Comparison of ENCODE assay signal across 21 cellular contexts in genomic region chr6:75550544-75551167, GRCh38. TPM values are rescaled to one million over a fixed set of nuclear protein-coding genes. Genes with fewer than 3 reads are reported as not detected.
DNase-seq lines count a peak whose midpoint lies in the region; ATAC-seq, FAIRE-seq and TF ChIP-seq lines count a peak whose summit lies in the region.
"Had no signal": no experiment of that assay in that cellular context is flagged by ENCODE, and none has a peak within 500 bp of the region (broad histone marks: within the 10 kb centered on the region; RNA-seq: fewer than 3 reads in every experiment).

No MANE protein-coding gene starts in this region.

- no peak overlapping the region for H4K8ac ChIP-seq in mesendoderm (ENCODE audit: low read depth, low read length)

- no peaks in the 10 kb centered on the region for H3K36me3 ChIP-seq in kidney (ENCODE audit: control insufficient read depth in 1 of 2, insufficient read depth in 2 of 2, low read length in 2 of 2)
- no peaks in the 10 kb centered on the region for H3K36me3 ChIP-seq in psoas muscle (ENCODE audit: insufficient read depth in 1 of 2, low read depth in 1 of 2)
- no peaks in the 10 kb centered on the region for H3K36me3 ChIP-seq in mesendoderm (ENCODE audit: control insufficient read depth, insufficient read depth, low read length)
- H3K36me3 ChIP-seq: left ventricle myocardium inferior, WERI-Rb-1 had no signal

- ATAC-seq in GM18499 (IDR thresholded peaks at IDR 0.05; ENCODE audit: insufficient read depth, unreplicated experiment), result peak; percentile 55
- ATAC-seq in GM21825 (IDR thresholded peaks at IDR 0.05; ENCODE audit: unreplicated experiment), result peak; percentile 41
- peak; percentile 40 for ATAC-seq in HG03469 (IDR thresholded peaks at IDR 0.05; ENCODE audit: unreplicated experiment)
- no peak for ATAC-seq in GM21526 (IDR thresholded peaks at IDR 0.05; ENCODE audit: low FRiP score, unreplicated experiment)
- no peak for ATAC-seq in psoas muscle
- ATAC-seq: activated CD8-positive, alpha-beta T cell treated with anti-CD3 and anti-CD28 coated beads for 36 hours; sciatic nerve had no signal

- H3K9me3 Mint-ChIP-seq in CD14-positive monocyte, result no peaks in the 10 kb centered on the region
- H3K9me3 Mint-ChIP-seq: activated CD8-positive, alpha-beta T cell treated with anti-CD3 and anti-CD28 coated beads for 36 hours; CD4-positive, alpha-beta memory T cell had no signal

- H3K18ac ChIP-seq in mesendoderm (ENCODE audit: low read length), result no peak overlapping the region

- H3K4ac ChIP-seq in mesendoderm (ENCODE audit: low read depth, low read length), result no peak overlapping the region

- no peaks in the 10 kb centered on the region for H3K9me3 ChIP-seq in kidney (ENCODE audit: control insufficient read depth in 1 of 2, low read length in 2 of 2)
- H3K9me3 ChIP-seq in psoas muscle, result no peaks in the 10 kb centered on the region
- H3K9me3 ChIP-seq: left ventricle myocardium inferior had no signal

- FAIRE-seq in kidney (lab: Jason Lieb, UNC), result peak; percentile 52
- FAIRE-seq: bronchial epithelial cell, HTR-8/SVneo had no signal

- H3K36me3 Mint-ChIP-seq in CD14-positive monocyte, result no peaks in the 10 kb centered on the region
- H3K36me3 Mint-ChIP-seq: CD4-positive, alpha-beta memory T cell had no signal

- no peak overlapping the region for H2BK120ac ChIP-seq in mesendoderm (ENCODE audit: low read depth, low read length)

- H3K4me1 Mint-ChIP-seq in CD14-positive monocyte, result no peaks in the 10 kb centered on the region

- H3K4me3 ChIP-seq in kidney (ENCODE audit: low read length in 2 of 2) (no peak overlapping the region), psoas muscle (no peak overlapping the region), mesendoderm (ENCODE audit: low read length) (no peak overlapping the region)
- H3K4me3 ChIP-seq: dorsolateral prefrontal cortex, left ventricle myocardium inferior had no signal

- no peak overlapping the region for H3K27ac ChIP-seq in kidney (ENCODE audit: low read depth in 2 of 2, low read length in 2 of 2)
- H3K27ac ChIP-seq in psoas muscle, result no peak overlapping the region
- H3K27ac ChIP-seq in mesendoderm (ENCODE audit: low read depth, low read length), result no peak overlapping the region
- H3K27ac ChIP-seq: dorsolateral prefrontal cortex, left ventricle myocardium inferior, WERI-Rb-1 had no signal

- no peak overlapping the region for H2AK5ac ChIP-seq in mesendoderm (ENCODE audit: low read length)

- DNase-seq in kidney (no peak), CD14-positive monocyte (ENCODE audit: low spot score) (no peak), psoas muscle (no peak), mesendoderm (no peak)
- DNase-seq: activated CD8-positive, alpha-beta T cell treated with anti-CD3 and anti-CD28 coated beads for 36 hours; CD4-positive, alpha-beta memory T cell; DMS79; dorsolateral prefrontal cortex; Kasumi-1; left ventricle myocardium inferior; NCI-H69; SIG-M5; WERI-Rb-1 had no signal

- intact Hi-C loops in kidney (cut with DNase I), result no loop called here
- intact Hi-C loops in CD14-positive monocyte (cut with micrococcal nuclease), result no loop called here
- intact Hi-C loops in psoas muscle (cut with DNase I), result no loop called here

- no peak overlapping the region for H2BK5ac ChIP-seq in mesendoderm (ENCODE audit: low read length)

- no peak overlapping the region for H3K56ac ChIP-seq in mesendoderm (ENCODE audit: low read length)

- H3K27ac Mint-ChIP-seq in CD14-positive monocyte, result no peak overlapping the region
- H3K27ac Mint-ChIP-seq: activated CD8-positive, alpha-beta T cell treated with anti-CD3 and anti-CD28 coated beads for 36 hours; CD4-positive, alpha-beta memory T cell had no signal

- H3K4me3 Mint-ChIP-seq in CD14-positive monocyte, result no peak overlapping the region
- H3K4me3 Mint-ChIP-seq: activated CD8-positive, alpha-beta T cell treated with anti-CD3 and anti-CD28 coated beads for 36 hours; CD4-positive, alpha-beta memory T cell had no signal

- H3K9ac ChIP-seq in kidney (ENCODE audit: low read length in 2 of 2), result no peak overlapping the region
- no peak overlapping the region for H3K9ac ChIP-seq in mesendoderm (ENCODE audit: low read length)

- H3K27me3 ChIP-seq in psoas muscle (ENCODE audit: insufficient read depth in 3 of 3, low read length in 2 of 3) (no peaks in the 10 kb centered on the region), mesendoderm (ENCODE audit: insufficient read depth, low read length, poor library complexity) (no peaks in the 10 kb centered on the region)
- H3K27me3 ChIP-seq: dorsolateral prefrontal cortex had no signal

- no peaks in the 10 kb centered on the region for H3K79me2 ChIP-seq in mesendoderm (ENCODE audit: control insufficient read depth, insufficient read depth, low read length)

- H3K27me3 Mint-ChIP-seq in CD14-positive monocyte (ENCODE audit: low read depth in 3 of 3), result peaks cover 3 to 8% (median 5%) of the 10 kb centered on the region in 3 donors

- H2BK15ac ChIP-seq in mesendoderm (replicated peaks; ENCODE audit: low read depth), result no peak overlapping the region

- no peaks in the 10 kb centered on the region for H3K79me1 ChIP-seq in mesendoderm (ENCODE audit: low read length)

- TF ChIP-seq CTCF in kidney (IDR thresholded peaks at IDR 0.05; ENCODE audit: borderline replicate concordance, extremely low read depth, insufficient read depth) (no peak), CD14-positive monocyte (IDR thresholded peaks at IDR 0.05) (no peak), psoas muscle (IDR thresholded peaks at IDR 0.05) (no peak)

- H3K4me1 ChIP-seq in kidney (ENCODE audit: control insufficient read depth in 1 of 2, insufficient read depth in 1 of 2, low read depth in 1 of 2, low read length in 2 of 2) (no peaks in the 10 kb centered on the region), psoas muscle (no peaks in the 10 kb centered on the region), mesendoderm (ENCODE audit: control insufficient read depth, low read depth, low read length) (no peaks in the 10 kb centered on the region)
- H3K4me1 ChIP-seq: left ventricle myocardium inferior had no signal

- H3K4me2 ChIP-seq in mesendoderm (ENCODE audit: low read length), result no peak overlapping the region

- no peak overlapping the region for H3K23ac ChIP-seq in mesendoderm (ENCODE audit: low read length)

- no peak overlapping the region for H4K5ac ChIP-seq in mesendoderm (ENCODE audit: low read length)

RNA-seq across cellular contexts. Expression of gene SENP6, which starts 51.0 kb away (rescaled TPM):
- total RNA-seq in kidney (99.3 TPM), psoas muscle (10 to 100 TPM; 51.5 to 69.5 (median 63.8) TPM)
- polyA plus RNA-seq in kidney (ENCODE audit: insufficient read depth, low read depth, low replicate concordance) (28.8 TPM), CD14-positive monocyte (10 to 100 TPM; 22.3 to 31.9 TPM), psoas muscle (10 to 100 TPM; 17.6 to 44.8 (median 19.2) TPM)
- 61.3 TPM for polyA plus RNA-seq in mesendoderm (2013, experiment 1 of 2)
- polyA plus RNA-seq in mesendoderm (2013, experiment 2 of 2), result 60.1 TPM

RNA-seq across cellular contexts. Expression of gene FILIP1, which starts 57.1 kb away (rescaled TPM):
- total RNA-seq in kidney (4.6 TPM), psoas muscle (100 to 1,000 TPM in 1 of 4 donors, 10 to 100 TPM in 3; 71.5 to 129 (median 87.1) TPM)
- polyA plus RNA-seq in kidney (ENCODE audit: insufficient read depth, low read depth, low replicate concordance) (0.80 TPM), CD14-positive monocyte (not detected), psoas muscle (10 to 100 TPM in 2 of 3 donors, 1 to 10 TPM in 1; 2.8 to 32.4 (median 20.1) TPM)
- polyA plus RNA-seq in mesendoderm (2013, experiment 1 of 2), result 2.2 TPM
- polyA plus RNA-seq in mesendoderm (2013, experiment 2 of 2), result 2.4 TPM
- total RNA-seq: CD4-positive, alpha-beta memory T cell; OCI-LY7 had no signal
- polyA plus RNA-seq: CD4-positive, alpha-beta memory T cell had no signal

Comparison
In these comparisons a context has a peak if more than half of its experiments do, and no peak if none do; other contexts are left out.
1. ATAC-seq: peak in GM18499 (single experiment), GM21825 (single experiment) and HG03469 (single experiment); none in GM21526 (single experiment) and psoas muscle (0 of 4).